In genomic region chr4:172892300-172892699, GRCh38 we compare ENCODE assay signal across 7 cellular contexts.
A peak's percentile ranks its signal among the peaks of the same experiment; 100 is the strongest.
DNase-seq lines count a peak whose midpoint lies in the region; ATAC-seq, FAIRE-seq and TF ChIP-seq lines count a peak whose summit lies in the region.

No MANE protein-coding gene starts in this region.

- TF ChIP-seq POLR2A in GM12878 (IDR thresholded peaks at IDR 0.05; ENCODE audit: low read depth, low read length), result no peak

- 50% methylated on average over 4 of the region's 4 CpGs for WGBS in GM12878 (ENCODE audit: insufficient coverage, insufficient replicate concordance, low lambda C conversion rate, missing lambda C conversion rate)

- RAD21 ChIA-PET in GM12878 (lab: Charles Lee; ENCODE audit: unreplicated experiment), result interaction anchor here (1.0 kb wide), 2 partner anchors 94 to 368 kb away, joined by 3 to 4 read pairs; no protein-coding TSS in a partner anchor

- POLR2A ChIA-PET in GM12878 (lab: Charles Lee), result interaction anchor here (0.6 to 1.0 kb wide), 2 partner anchors 103 to 269 kb away, joined by 3 to 4 read pairs; no protein-coding TSS in a partner anchor
- POLR2A ChIA-PET in Caco-2 (lab: Charles Lee), result no interaction called here

- DNase-seq in GM12878 (ENCODE audit: low read depth, low spot score) (no peak), neural crest cell (ENCODE audit: low read depth, low spot score) (no peak), Caco-2 (no peak), OCI-M2 (lab: John Stamatoyannopoulos, UW; ENCODE audit: unreplicated experiment) (no peak)

- in situ Hi-C loops in GM12878 (cut with MboI), result no loop called here

- H3K4me1 ChIP-seq in GM12878 (ENCODE audit: control insufficient read depth, insufficient read depth, low read length), result no peaks in the 10 kb centered on the region
- H3K4me1 ChIP-seq in Caco-2, result no peaks in the 10 kb centered on the region

- H3K27me3 Mint-ChIP-seq in neural crest cell (ENCODE audit: low read depth) (no peaks in the 10 kb centered on the region), Caco-2 (ENCODE audit: insufficient read depth, unreplicated experiment) (no peaks in the 10 kb centered on the region)

- no peak for TF ChIP-seq EP300 in GM12878 (IDR thresholded peaks at IDR 0.05; ENCODE audit: borderline replicate concordance in 1 of 2, control insufficient read depth in 1 of 2, low read depth in 2 of 2, low read length in 2 of 2)

- H3K4me3 ChIP-seq in GM12878, result no peak overlapping the region
- H3K4me3 ChIP-seq in Caco-2 (ENCODE audit: low read depth, low read length), result no peak overlapping the region

- peak; percentile 29 for TF ChIP-seq RAD21 in GM12878 (IDR thresholded peaks at IDR 0.05; ENCODE audit: insufficient read depth, low read depth, low read length)

- no peak overlapping the region for H3K9ac ChIP-seq in GM12878 (ENCODE audit: control insufficient read depth, insufficient read depth, low read length)

- H3K27ac ChIP-seq in GM12878 (ENCODE audit: control insufficient read depth, insufficient read depth), result no peak overlapping the region

- intact Hi-C loops in GM12878 (cut with micrococcal nuclease; ENCODE audit: unreplicated experiment), result loop anchor here (10.0 kb wide), 1 partner anchor 363 kb away; no protein-coding TSS in a partner anchor
- intact Hi-C loops in Caco-2 (cut with micrococcal nuclease; ENCODE audit: unreplicated experiment), result no loop called here

- H3K4me1 Mint-ChIP-seq in neural crest cell, result no peaks in the 10 kb centered on the region
- no peaks in the 10 kb centered on the region for H3K4me1 Mint-ChIP-seq in Caco-2 (ENCODE audit: low read depth, unreplicated experiment)

- H2AFZ ChIP-seq in GM12878 (ENCODE audit: control insufficient read depth, low read depth, low read length), result no peak overlapping the region

- peaks cover 19% of the 10 kb centered on the region for H3K36me3 Mint-ChIP-seq in neural crest cell (ENCODE audit: low read depth)
- H3K36me3 Mint-ChIP-seq in Caco-2 (ENCODE audit: insufficient read depth, unreplicated experiment), result no peaks in the 10 kb centered on the region

- H3K9me3 ChIP-seq in GM12878 (replicated peaks; ENCODE audit: control insufficient read depth, insufficient read depth, low read length) (no peaks in the 10 kb centered on the region), Caco-2 (peaks cover 19% of the 10 kb centered on the region)

- no peaks in the 10 kb centered on the region for H4K20me1 ChIP-seq in GM12878 (ENCODE audit: control insufficient read depth, insufficient read depth)

- BruUV-seq in GM12878 (replicated peaks; lab: Mats Ljungman, UMichigan) (no TSS peak), Caco-2 (replicated peaks; lab: Mats Ljungman, UMichigan) (no TSS peak)

- no peak overlapping the region for H3K4me3 Mint-ChIP-seq in neural crest cell
- H3K4me3 Mint-ChIP-seq in Caco-2 (ENCODE audit: unreplicated experiment), result no peak overlapping the region

- TF ChIP-seq CTCF in GM12878 (IDR thresholded peaks at IDR 0.05 in 2 of 3, conservative IDR thresholded peaks at IDR 0.05 in 1 of 3; ENCODE audit: control insufficient read depth in 2 of 3, extremely low read depth in 1 of 3, insufficient read depth in 1 of 3, low read depth in 3 of 3, low read length in 3 of 3) (peak; percentile 43 to 78 (median 69)), neural crest cell (conservative IDR thresholded peaks at IDR 0.05) (peak; percentile 57), Caco-2 (IDR thresholded peaks at IDR 0.05; ENCODE audit: insufficient read depth in 1 of 2, low read depth in 1 of 2, low read length in 1 of 2, severe bottlenecking in 1 of 2, unreplicated experiment in 1 of 2) (no peak)

- no peak overlapping the region for H3K4me2 ChIP-seq in GM12878 (ENCODE audit: control insufficient read depth, insufficient read depth)

- no peaks in the 10 kb centered on the region for H3K79me2 ChIP-seq in GM12878 (ENCODE audit: control insufficient read depth, insufficient read depth, low read length)

- H3K27ac Mint-ChIP-seq in neural crest cell (ENCODE audit: unreplicated experiment), result no peak overlapping the region
- no peak overlapping the region for H3K27ac Mint-ChIP-seq in Caco-2 (ENCODE audit: unreplicated experiment)

- no peaks in the 10 kb centered on the region for H3K27me3 ChIP-seq in GM12878 (replicated peaks in 1 of 2; ENCODE audit: control insufficient read depth in 2 of 2, insufficient read depth in 2 of 2, low read length in 1 of 2)
- H3K27me3 ChIP-seq in Caco-2 (replicated peaks; ENCODE audit: control insufficient read depth, insufficient read depth, low read length), result no peaks in the 10 kb centered on the region

- peak; percentile 71 for ATAC-seq in GM18861 (IDR thresholded peaks at IDR 0.05; ENCODE audit: unreplicated experiment)
- peak; percentile 78 for ATAC-seq in HG03354 (IDR thresholded peaks at IDR 0.05; ENCODE audit: poor library complexity, severe bottlenecking, unreplicated experiment)
- peak; percentile 69 for ATAC-seq in GM12878
- no peak for ATAC-seq in GM19467 (IDR thresholded peaks at IDR 0.05; ENCODE audit: unreplicated experiment)

- H3K9me3 Mint-ChIP-seq in neural crest cell (peaks cover 38% of the 10 kb centered on the region), Caco-2 (ENCODE audit: unreplicated experiment) (peaks cover 37% of the 10 kb centered on the region)

- SMC1A ChIA-PET in GM12878 (lab: Charles Lee; ENCODE audit: uncharacterized antibody, unreplicated experiment), result interaction anchor here (1.5 kb wide), 1 partner anchor 365 kb away, joined by 4 read pairs; no protein-coding TSS in a partner anchor

- H3K36me3 ChIP-seq in GM12878 (ENCODE audit: control insufficient read depth in 2 of 2, insufficient read depth in 2 of 2, low read length in 1 of 2) (no peaks in the 10 kb centered on the region), Caco-2 (ENCODE audit: control insufficient read depth, insufficient read depth, low read length) (no peaks in the 10 kb centered on the region)

- CTCF ChIA-PET in GM12878 (lab: Yijun Ruan, JAX), result interaction anchor here (0.5 to 3.1 kb wide), 10 partner anchors 10 to 440 kb away, joined by 3 to 10 read pairs (median 3); no protein-coding TSS in a partner anchor
- CTCF ChIA-PET in Caco-2 (lab: Charles Lee), result no interaction called here

- FAIRE-seq in GM12878 (lab: Jason Lieb, UNC), result no peak

TF ChIP-seq in GM12878, 131 proteins besides CTCF, POLR2A, EP300 and RAD21:
- TF ChIP-seq PKNOX1 (IDR thresholded peaks at IDR 0.05) (no peak), ATF2 (IDR thresholded peaks at IDR 0.05; ENCODE audit: low read length) (no peak), MXI1 (IDR thresholded peaks at IDR 0.05; ENCODE audit: low read depth, low read length) (no peak), ELK1 (IDR thresholded peaks at IDR 0.05; ENCODE audit: low read depth, low read length) (no peak), SMC3 (IDR thresholded peaks at IDR 0.05; ENCODE audit: borderline replicate concordance, low read length) (0 out of 2 replicates have a peak, but pooled peaks have one; percentile 8), ZNF217 (IDR thresholded peaks at IDR 0.05) (no peak), HSF1 (IDR thresholded peaks at IDR 0.05; ENCODE audit: low read depth, low read length) (no peak)
TF ChIP-seq in GM12878: peak in this region for 1.

Comparison
In these comparisons a context has a peak if more than half of its experiments do, and no peak if none do; other contexts are left out.
1. CTCF ChIP-seq: peak in GM12878 (3 of 3) and neural crest cell (single experiment); none in Caco-2 (0 of 2).